1 cellular context compared by ENCODE assay signal in the genomic region with DNA sequence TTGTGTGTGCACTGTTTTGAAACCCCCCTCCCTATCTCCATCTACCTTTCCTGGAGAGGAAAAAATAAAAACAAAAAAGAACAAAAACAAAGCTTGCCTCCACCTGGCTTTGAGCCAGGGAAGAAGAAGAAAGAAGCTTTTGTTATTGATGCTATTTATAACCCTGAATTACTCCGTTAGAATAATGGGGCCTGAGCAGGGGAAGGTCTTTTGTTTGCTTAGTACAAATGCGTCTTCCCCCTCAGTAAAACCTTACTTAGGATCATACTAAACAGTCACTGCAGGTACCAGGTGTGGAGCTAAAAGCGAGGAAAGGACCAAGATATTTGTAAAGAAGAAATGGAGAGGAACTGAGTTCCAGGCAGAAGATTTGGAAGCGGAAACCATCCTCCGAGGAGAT.
TF ChIP-seq lines count a peak whose summit lies in the region.

No MANE protein-coding gene starts in this region.

TF ChIP-seq in endothelial cell of umbilical vein, 7 proteins besides CTCF, POLR2A, EP300 and RAD21 (continued from another document):
- no peak for TF ChIP-seq EZH2 (IDR thresholded peaks at IDR 0.05; ENCODE audit: borderline replicate concordance, low read depth, low read length, severe bottlenecking)
- TF ChIP-seq GATA2 (IDR thresholded peaks at IDR 0.05; ENCODE audit: insufficient read depth, insufficient read length, low read depth, low read length), result no peak
